In genomic region chr10:108631332-108631731, GRCh38 we compare ENCODE assay signal across 11 cellular contexts.
DNase-seq lines count a peak whose midpoint lies in the region; ATAC-seq and TF ChIP-seq lines count a peak whose summit lies in the region.
"Had no signal": no experiment of that assay in that cellular context is flagged by ENCODE, and none has a peak within 500 bp of the region (broad histone marks: within the 10 kb centered on the region; RNA-seq: fewer than 3 reads in every experiment).

No MANE protein-coding gene starts in this region.

- H3K27ac Mint-ChIP-seq in osteocyte (ENCODE audit: unreplicated experiment), result no peak overlapping the region

- peaks cover 29% of the 10 kb centered on the region for H3K9me3 Mint-ChIP-seq in osteocyte (ENCODE audit: unreplicated experiment)

- WGBS in body of pancreas, 2 donors, result 59 to 65% methylated on average over 2 of the region's 2 CpGs

- H3K36me3 Mint-ChIP-seq in osteocyte (ENCODE audit: unreplicated experiment), result no peaks in the 10 kb centered on the region

- ATAC-seq in GM18511 (IDR thresholded peaks at IDR 0.05; ENCODE audit: unreplicated experiment) (peak; percentile 94), GM21423 (IDR thresholded peaks at IDR 0.05; ENCODE audit: unreplicated experiment) (peak; percentile 83), HG03025 (IDR thresholded peaks at IDR 0.05; ENCODE audit: low FRiP score, unreplicated experiment) (peak; percentile 83), HG03575 (IDR thresholded peaks at IDR 0.05; ENCODE audit: extremely low read depth, insufficient number of reproducible peaks, low FRiP score, unreplicated experiment) (peak; percentile 75), body of pancreas (no peak)
- ATAC-seq: K562 had no signal

- no peak for TF ChIP-seq CTCF in body of pancreas (IDR thresholded peaks at IDR 0.05)
- TF ChIP-seq CTCF in osteocyte (IDR thresholded peaks at IDR 0.05), result no peak

- TF ChIP-seq POLR2A in body of pancreas (IDR thresholded peaks at IDR 0.05), result no peak

- H3K4me1 Mint-ChIP-seq in osteocyte (ENCODE audit: unreplicated experiment), result no peaks in the 10 kb centered on the region

- no peak overlapping the region for H3K4me3 ChIP-seq in body of pancreas
- H3K4me3 ChIP-seq: K562, thyroid gland had no signal

- H3K27me3 ChIP-seq in body of pancreas, result no peaks in the 10 kb centered on the region
- H3K27me3 ChIP-seq: BE2C, thyroid gland had no signal

- DNase-seq in NCI-H1105 (lab: John Stamatoyannopoulos, UW) (no peak), body of pancreas (no peak), HCEC 1CT (no peak), osteocyte (ENCODE audit: extremely low spot score, unreplicated experiment) (no peak)
- DNase-seq: BE2C, thyroid gland had no signal

- H3K4me1 ChIP-seq in body of pancreas, result no peaks in the 10 kb centered on the region
- H3K4me1 ChIP-seq: BE2C, thyroid gland had no signal

- no peak overlapping the region for H3K4me3 Mint-ChIP-seq in osteocyte (ENCODE audit: unreplicated experiment)

- no peaks in the 10 kb centered on the region for H3K36me3 ChIP-seq in body of pancreas (replicated peaks in 1 of 2; ENCODE audit: insufficient read depth in 1 of 2, low read depth in 2 of 2)
- H3K36me3 ChIP-seq: BE2C, thyroid gland had no signal

- H3K27me3 Mint-ChIP-seq in osteocyte (ENCODE audit: unreplicated experiment), result no peaks in the 10 kb centered on the region

- intact Hi-C loops in body of pancreas (cut with DNase I), result no loop called here

- no peak overlapping the region for H3K27ac ChIP-seq in body of pancreas
- H3K27ac ChIP-seq: thyroid gland had no signal

- H3K9me3 ChIP-seq in body of pancreas, result peaks cover 0 to 5% (median 0%) of the 10 kb centered on the region in 3 donors
- H3K9me3 ChIP-seq: BE2C, thyroid gland had no signal
